21 cellular contexts compared by ENCODE assay signal in the genomic region with DNA sequence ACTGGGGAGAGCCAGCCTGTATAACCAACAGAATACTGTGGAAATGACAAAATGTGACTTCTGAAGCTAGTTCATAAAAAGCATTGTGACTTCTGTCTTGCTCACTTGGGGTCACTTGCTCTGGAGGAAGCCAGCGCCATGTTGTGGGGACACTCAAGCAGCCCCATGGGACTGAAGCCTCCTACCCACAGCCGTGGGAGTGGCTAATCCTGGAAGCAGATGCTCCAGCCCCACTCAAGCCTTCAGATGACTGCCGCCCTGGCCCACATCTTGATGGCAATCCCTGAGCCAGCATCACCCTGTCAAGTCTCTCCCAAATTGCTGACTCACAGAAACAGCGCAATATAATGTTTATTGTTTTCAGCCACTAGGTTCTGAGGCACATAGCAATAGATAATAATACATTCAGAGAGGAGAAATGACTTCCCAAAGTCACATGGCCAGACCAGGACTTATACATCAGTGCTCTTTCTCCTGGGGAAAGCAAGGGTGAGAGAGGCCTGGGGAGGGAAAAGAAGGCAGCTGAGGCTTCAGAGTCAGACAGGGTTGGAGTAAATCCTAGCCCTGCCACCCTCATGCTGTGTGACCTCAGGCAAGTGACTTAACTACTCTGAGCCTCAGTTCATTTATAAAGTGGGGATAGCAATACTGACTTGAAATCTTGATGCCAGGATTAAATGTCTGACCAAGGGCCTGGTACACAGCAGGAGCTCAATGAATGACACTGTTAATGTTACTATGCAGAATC. TPM values are rescaled to one million over a fixed set of nuclear protein-coding genes. Genes with fewer than 3 reads are reported as not detected.
DNase-seq lines count a peak whose midpoint lies in the region; ATAC-seq, FAIRE-seq and TF ChIP-seq lines count a peak whose summit lies in the region.
"Had no signal": no experiment of that assay in that cellular context is flagged by ENCODE, and none has a peak within 500 bp of the region (broad histone marks: within the 10 kb centered on the region; RNA-seq: fewer than 3 reads in every experiment).

No MANE protein-coding gene starts in this region.

- peak; percentile 5 for FAIRE-seq in GM12891 (lab: Jason Lieb, UNC)
- FAIRE-seq in H1 (lab: Jason Lieb, UNC) = no peak
- FAIRE-seq: A204.1, D721Med had no signal

- no peaks in the 10 kb centered on the region for H3K36me3 Mint-ChIP-seq in activated T-cell treated with anti-CD3 and anti-CD28 coated beads, Interleukin-2, amount 50 U/mL, for 24 hours (ENCODE audit: low read depth)
- H3K36me3 Mint-ChIP-seq in natural killer cell = no peaks in the 10 kb centered on the region
- H3K36me3 Mint-ChIP-seq: CD14-positive monocyte; CD8-positive, alpha-beta T cell; IgD-negative memory B cell had no signal

- peaks cover 12% of the 10 kb centered on the region for H3K9me3 ChIP-seq in IMR-90 (ENCODE audit: control insufficient read depth, insufficient read depth, low read length)
- no peaks in the 10 kb centered on the region for H3K9me3 ChIP-seq in H1 (ENCODE audit: insufficient read depth in 2 of 2, low read depth in 1 of 2, low read length in 1 of 2)

- H4K8ac ChIP-seq in IMR-90 (ENCODE audit: low read depth in 2 of 2, low read length in 2 of 2) (no peak overlapping the region), H1 (ENCODE audit: extremely low read depth, insufficient read depth, low read length) (no peak overlapping the region)

- H3K4me1 ChIP-seq in IMR-90 (ENCODE audit: control insufficient read depth, insufficient read depth, low read length) (0 out of 2 replicates have a peak, but pooled peaks cover 2% of the 10 kb centered on the region), H1 (replicated peaks in 1 of 4; ENCODE audit: control insufficient read depth in 3 of 4, insufficient read depth in 4 of 4, low read length in 3 of 4) (peaks cover 0 to 5% (median 2%) of the 10 kb centered on the region in 4 experiments; a peak in 4 of 7 replicates)
- H3K4me1 ChIP-seq: HAP-1 had no signal

- H3K4me1 Mint-ChIP-seq in activated T-cell treated with anti-CD3 and anti-CD28 coated beads, Interleukin-2, amount 50 U/mL, for 24 hours (ENCODE audit: low read depth) = peaks cover 80% of the 10 kb centered on the region
- H3K4me1 Mint-ChIP-seq in natural killer cell = peaks cover 3 to 4% of the 10 kb centered on the region in 2 donors

- H2AFZ ChIP-seq in IMR-90 (replicated peaks; ENCODE audit: low read length, poor library complexity) = no peak overlapping the region
- H2AFZ ChIP-seq in H1 (ENCODE audit: low read length) = no peak overlapping the region

- H2AK5ac ChIP-seq in IMR-90 (ENCODE audit: low read depth, low read length) (no peak overlapping the region), H1 (ENCODE audit: low read depth, low read length) (no peak overlapping the region)

- H4K5ac ChIP-seq in IMR-90 (ENCODE audit: low read depth, low read length) (no peak overlapping the region), H1 (ENCODE audit: insufficient read length, low read depth, low read length) (no peak overlapping the region)

- CTCF ChIA-PET in IMR-90 (lab: Yijun Ruan, JAX) (no interaction called here), H1 (lab: Charles Lee; ENCODE audit: partially characterized antibody) (interaction anchor here (0.7 to 3.3 kb wide), 5 partner anchors 8 to 156 kb away, joined by 3 to 21 read pairs (median 4); no protein-coding TSS in a partner anchor)

- H3K23ac ChIP-seq in IMR-90 (ENCODE audit: low read depth, low read length) (no peak overlapping the region), H1 (ENCODE audit: insufficient read length) (no peak overlapping the region)

- no peak overlapping the region for H4K91ac ChIP-seq in IMR-90 (ENCODE audit: insufficient read depth, low read depth, low read length)
- H4K91ac ChIP-seq in H1 (replicated peaks; ENCODE audit: insufficient read length, low read length) = no peak overlapping the region

- H4K20me1 ChIP-seq in IMR-90 (ENCODE audit: insufficient read depth, low read length) (no peaks in the 10 kb centered on the region), H1 (replicated peaks in 1 of 2; ENCODE audit: control insufficient read depth in 1 of 2, insufficient read depth in 2 of 2, low read length in 2 of 2) (no peaks in the 10 kb centered on the region)

- no peak for TF ChIP-seq EP300 in H1 (IDR thresholded peaks at IDR 0.05; ENCODE audit: borderline replicate concordance in 1 of 2, low read depth in 2 of 2, low read length in 2 of 2)

- intact Hi-C loops in IMR-90 (cut with micrococcal nuclease) (no loop called here), natural killer cell (cut with micrococcal nuclease) (no loop called here)

- TF ChIP-seq POLR2A in GM12891 (IDR thresholded peaks at IDR 0.05; ENCODE audit: low read depth, low read length) = no peak
- no peak for TF ChIP-seq POLR2A in IMR-90 (IDR thresholded peaks at IDR 0.05; ENCODE audit: low read depth, low read length)
- no peak for TF ChIP-seq POLR2A in H1 (IDR thresholded peaks at IDR 0.05; ENCODE audit: control extremely low read depth in 1 of 2, low read depth in 2 of 2, low read length in 2 of 2)

- H3K79me2 ChIP-seq in H1 (ENCODE audit: control insufficient read depth in 1 of 2, insufficient read depth in 2 of 2, low read length in 2 of 2) = no peaks in the 10 kb centered on the region

- TF ChIP-seq RAD21 in IMR-90 (IDR thresholded peaks at IDR 0.05; ENCODE audit: low read length) (no peak), H1 (IDR thresholded peaks at IDR 0.05 in 1 of 2, conservative IDR thresholded peaks at IDR 0.05 in 1 of 2; ENCODE audit: low read depth in 2 of 2, low read length in 2 of 2) (no peak)

- no peak for ATAC-seq in IMR-90 (ENCODE audit: low read depth)
- ATAC-seq in natural killer cell = no peak
- ATAC-seq: CD8-positive, alpha-beta T cell had no signal

- H3K4me3 Mint-ChIP-seq in activated T-cell treated with anti-CD3 and anti-CD28 coated beads, Interleukin-2, amount 50 U/mL, for 24 hours = no peak overlapping the region
- no peak overlapping the region for H3K4me3 Mint-ChIP-seq in natural killer cell
- H3K4me3 Mint-ChIP-seq: CD14-positive monocyte; CD8-positive, alpha-beta T cell had no signal

- H3K27ac Mint-ChIP-seq in activated T-cell treated with anti-CD3 and anti-CD28 coated beads, Interleukin-2, amount 50 U/mL, for 24 hours = peak overlapping the region; percentile 48
- no peak overlapping the region for H3K27ac Mint-ChIP-seq in natural killer cell
- H3K27ac Mint-ChIP-seq: CD14-positive monocyte; CD8-positive, alpha-beta T cell; IgD-negative memory B cell had no signal

- H3K4me2 ChIP-seq in IMR-90 (ENCODE audit: low read depth, low read length) (no peak overlapping the region), H1 (ENCODE audit: insufficient read depth in 1 of 2, low read depth in 2 of 2, low read length in 2 of 2) (no peak overlapping the region)
- H3K4me2 ChIP-seq: KMS-11 had no signal

- H3K79me1 ChIP-seq in IMR-90 (ENCODE audit: low read depth in 1 of 2, low read length in 2 of 2) = no peaks in the 10 kb centered on the region
- H3K79me1 ChIP-seq in H1 (ENCODE audit: low read depth, low read length) = no peaks in the 10 kb centered on the region

- no peaks in the 10 kb centered on the region for H3K9me1 ChIP-seq in IMR-90 (ENCODE audit: insufficient read depth, low read length)

- H3K27ac ChIP-seq in IMR-90 (ENCODE audit: insufficient read depth, low read length) (no peak overlapping the region), H1 (ENCODE audit: low read depth, low read length) (no peak overlapping the region)
- H3K27ac ChIP-seq: HL-60, KMS-11 had no signal

- H3K18ac ChIP-seq in IMR-90 (ENCODE audit: low read depth, low read length) (no peak overlapping the region), H1 (ENCODE audit: extremely low read depth, low read length) (no peak overlapping the region)

- BruUV-seq in IMR-90 (replicated peaks; lab: Mats Ljungman, UMichigan) = no TSS peak

- H2BK20ac ChIP-seq in IMR-90 (ENCODE audit: low read depth, low read length) (no peak overlapping the region), H1 (ENCODE audit: low read length) (no peak overlapping the region)

- WGBS in IMR-90 (ENCODE audit: extremely low coverage in 2 of 2, insufficient read length in 1 of 2), 2 experiments = 80% methylated on average over 2 of the region's 4 CpGs; no CpG with 5 or more reads in 1 of the 2 experiments
- 94% methylated on average over 4 of the region's 4 CpGs; no CpG with 5 or more reads in 1 of the 2 experiments for WGBS in H1 (ENCODE audit: extremely low coverage in 1 of 2, insufficient coverage in 1 of 2, insufficient read length in 1 of 2, insufficient replicate concordance in 2 of 2, low coverage in 1 of 2, low lambda C conversion rate in 2 of 2, missing lambda C conversion rate in 1 of 2), 2 experiments

- dilution Hi-C loops in IMR-90 (cut with HindIII; ENCODE audit: low sequenced_read_pairs, unreplicated experiment) = no loop called here

- H2AK9ac ChIP-seq in IMR-90 (replicated peaks; ENCODE audit: low read depth, low read length, poor library complexity) = no peak overlapping the region

- POLR2A ChIA-PET in IMR-90 (lab: Charles Lee; ENCODE audit: unreplicated experiment) = no interaction called here
- POLR2A ChIA-PET in H1 (lab: Charles Lee; ENCODE audit: partially characterized antibody) = interaction anchor here (0.8 to 2.0 kb wide), 4 partner anchors 18 to 150 kb away, joined by 3 to 5 read pairs (median 4); no protein-coding TSS in a partner anchor

- H3K4ac ChIP-seq in IMR-90 (ENCODE audit: low read depth, low read length) (no peak overlapping the region), H1 (replicated peaks; ENCODE audit: insufficient read length, low read depth, low read length) (no peak overlapping the region)

- H3K27me3 Mint-ChIP-seq in activated T-cell treated with anti-CD3 and anti-CD28 coated beads, Interleukin-2, amount 50 U/mL, for 24 hours = peaks cover 13% of the 10 kb centered on the region
- peaks cover 11 to 17% of the 10 kb centered on the region in 2 donors for H3K27me3 Mint-ChIP-seq in natural killer cell (ENCODE audit: low read depth in 2 of 2)

- H3K36me3 ChIP-seq in IMR-90 (ENCODE audit: control insufficient read depth, insufficient read depth, low read length) (no peaks in the 10 kb centered on the region), H1 (ENCODE audit: control insufficient read depth in 2 of 4, insufficient read depth in 4 of 4, low read length in 3 of 4) (no peaks in the 10 kb centered on the region)
- H3K36me3 ChIP-seq: HAP-1 had no signal

- no peak overlapping the region for H3K56ac ChIP-seq in IMR-90 (ENCODE audit: extremely low read depth, insufficient read depth, low read length)
- no peak overlapping the region for H3K56ac ChIP-seq in H1 (replicated peaks; ENCODE audit: insufficient read length, low read depth, low read length)

- H3K14ac ChIP-seq in IMR-90 (replicated peaks; ENCODE audit: low read depth, low read length) (no peak overlapping the region), H1 (ENCODE audit: insufficient read length) (no peak overlapping the region)

- H2BK120ac ChIP-seq in IMR-90 (ENCODE audit: low read depth, low read length) = no peak overlapping the region
- H2BK120ac ChIP-seq in H1 (replicated peaks; ENCODE audit: low read depth, low read length) = no peak overlapping the region

- TF ChIP-seq CTCF in IMR-90 (conservative IDR thresholded peaks at IDR 0.05; ENCODE audit: low read depth, low read length) (no peak), H1 (IDR thresholded peaks at IDR 0.05; ENCODE audit: control extremely low read depth in 1 of 3, insufficient read depth in 1 of 3, low read depth in 1 of 3, low read length in 3 of 3) (no peak), natural killer cell (IDR thresholded peaks at IDR 0.05) (no peak)

- in situ Hi-C loops in IMR-90 (cut with MboI; ENCODE audit: low sequenced_read_pairs) = no loop called here

- peaks cover 31% of the 10 kb centered on the region for H3K27me3 ChIP-seq in IMR-90 (ENCODE audit: control insufficient read depth, insufficient read depth, low read length)
- H3K27me3 ChIP-seq in H1 (replicated peaks in 1 of 4; ENCODE audit: control insufficient read depth in 3 of 4, extremely low read depth in 1 of 4, insufficient read depth in 3 of 4, low read length in 3 of 4) = peaks cover 0 to 6% (median 5%) of the 10 kb centered on the region in 4 experiments; a peak in 6 of 7 replicates

- H2BK12ac ChIP-seq in H1 (ENCODE audit: low read depth, low read length) = 0 out of 2 replicates have a peak overlapping the region, but pooled peaks have one; percentile 9

- H3K23me2 ChIP-seq in H1 (ENCODE audit: low read depth, low read length) = peaks cover 2% of the 10 kb centered on the region; the same call in 1 of the 2 replicates

- H3K9ac ChIP-seq in IMR-90 (ENCODE audit: low read depth, low read length) (no peak overlapping the region), H1 (replicated peaks in 1 of 4; ENCODE audit: extremely low read depth in 1 of 4, low read depth in 3 of 4, low read length in 3 of 4) (no peak overlapping the region)
- H3K9ac ChIP-seq: KMS-11 had no signal

- H3K4me3 ChIP-seq in IMR-90 (ENCODE audit: insufficient read depth, low read depth, low read length) (no peak overlapping the region), H1 (ENCODE audit: extremely low read depth in 1 of 4, insufficient read depth in 2 of 4, low read depth in 3 of 4, low read length in 4 of 4) (no peak overlapping the region)
- H3K4me3 ChIP-seq: HAP-1 had no signal

- H2BK5ac ChIP-seq in IMR-90 (ENCODE audit: low read depth, low read length, poor library complexity, severe bottlenecking) = no peak overlapping the region
- H2BK5ac ChIP-seq in H1 (ENCODE audit: low read depth, low read length) = no peak overlapping the region

- no peak for DNase-seq in activated T-cell treated with anti-CD3 and anti-CD28 coated beads, Interleukin-2, amount 50 U/mL, for 24 hours
- DNase-seq in activated T-cell treated with anti-CD3 and anti-CD28 coated beads, Interleukin-2, amount 50 U/mL, for 48 hours = no peak
- DNase-seq in GM12891 (ENCODE audit: insufficient read length, low spot score) = no peak
- no peak for DNase-seq in IMR-90
- DNase-seq in H1 (ENCODE audit: low read depth in 1 of 2, low spot score in 2 of 2) = no peak
- DNase-seq in HCEC 1CT = no peak
- no peak for DNase-seq in natural killer cell
- DNase-seq in DMS 273 treated with DMSO at 0.1 percent for 48 hours (lab: John Stamatoyannopoulos, UW) = no peak
- DNase-seq: CD8-positive, alpha-beta T cell; COR-L47; DND-41; GDM1; GOT3 had no signal

- no peaks in the 10 kb centered on the region for H3K9me3 Mint-ChIP-seq in activated T-cell treated with anti-CD3 and anti-CD28 coated beads, Interleukin-2, amount 50 U/mL, for 24 hours
- no peaks in the 10 kb centered on the region for H3K9me3 Mint-ChIP-seq in natural killer cell
- H3K9me3 Mint-ChIP-seq: CD8-positive, alpha-beta T cell had no signal

- H2BK15ac ChIP-seq in IMR-90 (ENCODE audit: low read depth, low read length) (no peak overlapping the region), H1 (ENCODE audit: low read length) (no peak overlapping the region)

RNA-seq across cellular contexts. Expression of a gene that starts 5.0 kb away (rescaled TPM):
- 54.1 TPM for polyA plus RNA-seq in GM12891 (2012; ENCODE audit: low read depth, missing spikeins)
- total RNA-seq in IMR-90 (2012; rRNA removed) = under 0.01 TPM in 2 replicates
- 0.31 and 0.37 TPM in 2 replicates for polyA plus RNA-seq in IMR-90 (2012; rRNA removed)
- polyA plus RNA-seq in IMR-90 (2012; cell fraction: cytosol; rRNA removed) = 0.35 and 0.56 TPM in 2 replicates
- polyA plus RNA-seq in IMR-90 (2012; cell fraction: nucleus; rRNA removed; ENCODE audit: low replicate concordance) = 0.54 and 0.72 TPM in 2 replicates
- total RNA-seq in H1 (2021; fragmentation: NEBNext Ultra II Directional; extraction: Animal tissue kit (Norgen Biotek cat#: 25700)) = 32.7 and 35.1 TPM in 2 replicates
- 23.2 and 26.7 TPM in 2 replicates for polyA plus RNA-seq in H1 (2011; rRNA removed)
- polyA plus RNA-seq in H1 (2011; cell fraction: cytosol; rRNA removed) = 16.7 TPM
- polyA plus RNA-seq in H1 (2011; cell fraction: nucleus; rRNA removed) = 26.1 TPM
- polyA plus RNA-seq in H1 (2012, experiment 1 of 2) = 15.0 to 25.1 TPM (median 23.2 TPM) in 4 replicates
- 20.2 TPM for polyA plus RNA-seq in H1 (2012, experiment 2 of 2)
- polyA plus RNA-seq in H1 (2013, experiment 1 of 2) = 29.7 TPM
- 29.6 TPM for polyA plus RNA-seq in H1 (2013, experiment 2 of 2)
- polyA minus RNA-seq in H1 (2011; rRNA and poly(A)+ RNA removed) = 13.4 and 14.5 TPM in 2 replicates
- 13.3 TPM for polyA minus RNA-seq in H1 (2011; cell fraction: cytosol; rRNA and poly(A)+ RNA removed)
- polyA minus RNA-seq in H1 (2011; cell fraction: nucleus; rRNA and poly(A)+ RNA removed) = 12.3 TPM
- total RNA-seq in natural killer cell = 1 to 10 TPM in 1 of 3 donors, under 1 TPM in 2; 0.34 to 1.7 (median 0.50) TPM
- total RNA-seq: CD8-positive, alpha-beta T cell had no signal
- polyA plus RNA-seq: BJ had no signal

RNA-seq across cellular contexts. Expression of a gene that starts 38.8 kb away (rescaled TPM):
- polyA plus RNA-seq in GM12891 (2012; ENCODE audit: low read depth, missing spikeins) = 43.9 TPM
- total RNA-seq in IMR-90 (2012; rRNA removed) (12.2 and 14.2 TPM in 2 replicates), natural killer cell (10 to 100 TPM; 27.2 to 28.5 (median 27.9) TPM)
- polyA plus RNA-seq in IMR-90 (2012; rRNA removed) (23.7 and 28.7 TPM in 2 replicates), H1 (2011; rRNA removed) (106 and 149 TPM in 2 replicates)
- polyA plus RNA-seq in IMR-90 (2012; cell fraction: cytosol; rRNA removed) = 12.9 and 18.5 TPM in 2 replicates
- 74.8 and 224 TPM in 2 replicates for polyA plus RNA-seq in IMR-90 (2012; cell fraction: nucleus; rRNA removed; ENCODE audit: low replicate concordance)
- 65.5 and 66.1 TPM in 2 replicates for total RNA-seq in H1 (2021; fragmentation: NEBNext Ultra II Directional; extraction: Animal tissue kit (Norgen Biotek cat#: 25700))
- polyA plus RNA-seq in H1 (2011; cell fraction: cytosol; rRNA removed) = 92.6 TPM
- polyA plus RNA-seq in H1 (2011; cell fraction: nucleus; rRNA removed) = 266 TPM
- polyA plus RNA-seq in H1 (2012, experiment 1 of 2) = 57.0 to 78.2 TPM (median 75.2 TPM) in 4 replicates
- 75.0 TPM for polyA plus RNA-seq in H1 (2012, experiment 2 of 2)
- 49.8 TPM for polyA plus RNA-seq in H1 (2013, experiment 1 of 2)
- 49.9 TPM for polyA plus RNA-seq in H1 (2013, experiment 2 of 2)
- 31.7 and 34.1 TPM in 2 replicates for polyA minus RNA-seq in H1 (2011; rRNA and poly(A)+ RNA removed)
- polyA minus RNA-seq in H1 (2011; cell fraction: cytosol; rRNA and poly(A)+ RNA removed) = 33.5 TPM
- 47.5 TPM for polyA minus RNA-seq in H1 (2011; cell fraction: nucleus; rRNA and poly(A)+ RNA removed)

Comparison
In these comparisons a context has a peak if more than half of its experiments do, and no peak if none do; other contexts are left out.
1. RNA of a gene that starts 5.0 kb away (total RNA-seq): 32.7 to 35.1 TPM in H1; 0.34 to 1.7 TPM in natural killer cell and under 0.01 TPM in IMR-90; every median in the first group is over 10 times any median in the second.